In the genomic region with DNA sequence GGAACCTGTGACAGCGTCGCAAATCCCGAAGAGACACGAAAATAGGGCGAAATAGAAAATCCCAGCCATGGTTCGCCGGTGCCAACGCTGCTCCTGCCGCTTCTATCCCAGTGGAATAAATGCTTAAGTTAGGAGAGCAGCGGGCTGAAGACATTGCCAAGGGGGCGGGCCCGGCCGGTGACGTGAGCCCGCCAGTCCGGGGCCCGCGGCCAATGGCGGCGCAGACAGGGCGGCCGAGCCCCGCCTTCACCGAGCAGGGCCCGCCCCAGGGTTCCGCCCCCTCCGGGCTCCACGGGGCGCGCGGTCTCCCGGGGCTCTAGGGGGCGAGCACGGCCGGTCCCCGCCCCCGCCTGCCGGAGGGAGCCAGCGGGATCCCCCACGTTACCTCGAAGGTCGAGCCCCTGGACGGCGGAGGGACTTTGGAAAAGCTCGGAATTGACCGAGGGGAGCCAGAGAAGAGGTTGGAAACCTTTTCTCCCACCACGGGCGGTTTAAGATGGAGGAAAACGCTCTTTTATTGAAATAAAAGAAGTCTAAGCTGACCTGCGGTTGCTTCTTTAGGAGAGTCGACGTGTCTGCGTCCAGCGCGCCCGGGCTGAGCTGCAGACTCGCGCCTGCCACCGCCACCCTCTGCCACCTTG, we compare ENCODE assay signal across 8 cellular contexts. TPM values are rescaled to one million over a fixed set of nuclear protein-coding genes. Genes with fewer than 3 reads are reported as not detected.
DNase-seq lines count a peak whose midpoint lies in the region; ATAC-seq and TF ChIP-seq lines count a peak whose summit lies in the region.

EPHA4 (minus strand) TSS at position 125 of the 641 bp plus-strand sequence; CDS start at position 69, 56 bp downstream.

- ATAC-seq in GM21528 (IDR thresholded peaks at IDR 0.05; ENCODE audit: low FRiP score, unreplicated experiment): peak; percentile 90

- POLR2A ChIA-PET in RWPE1 (lab: Yijun Ruan, JAX; ENCODE audit: low non-redundant PET): no interaction called here

- no peak; the same call in 1 of the 2 replicates for TF ChIP-seq CTCF in RWPE1 (conservative IDR thresholded peaks at IDR 0.05; ENCODE audit: low read depth)
- peak; percentile 23 to 44 (median 42) for TF ChIP-seq CTCF in nephron (IDR thresholded peaks at IDR 0.05; ENCODE audit: unreplicated experiment in 3 of 3)

- DNase-seq in D341Med (ENCODE audit: low spot score): peak; percentile 95
- peak; percentile 93 for DNase-seq in RWPE1 (ENCODE audit: low spot score)
- peak; percentile 87 for DNase-seq in activated gamma-delta T cell treated with Interleukin-2 at 50 U/mL for 16 hours
- peak; percentile 79 for DNase-seq in fibroblast of the conjunctiva (ENCODE audit: low read depth)
- DNase-seq in stimulated activated naive CD4-positive, alpha-beta T cell treated with Interleukin-2 at 50 U/mL for 16 hours (lab: John Stamatoyannopoulos, UW): peak; percentile 76

- H3K4me1 Mint-ChIP-seq in nephron: peaks cover 31% of the 10 kb centered on the region

- H3K27me3 ChIP-seq in HUES64 (ENCODE audit: insufficient read depth, low read length): peaks cover 60% of the 10 kb centered on the region

- peak within 1 kb of the TSS; percentile 86 to 97 (median 95) for H3K27ac Mint-ChIP-seq in nephron

- peaks cover 7% of the 10 kb centered on the region for H3K36me3 Mint-ChIP-seq in nephron (ENCODE audit: low read depth)

- CTCF ChIA-PET in RWPE1 (lab: Yijun Ruan, JAX): interaction anchor here (0.7 to 1.6 kb wide), 4 partner anchors 443 to 1324 kb away, joined by 3 read pairs; no protein-coding TSS in a partner anchor

- H3K9me3 Mint-ChIP-seq in nephron: no peaks in the 10 kb centered on the region

- peaks cover 8% of the 10 kb centered on the region; the same call in 1 of the 2 replicates for H3K36me3 ChIP-seq in HUES64 (ENCODE audit: insufficient read depth, low read length)

- under 1% methylated on average over 59 of the region's 59 CpGs for WGBS in HUES64

- H3K27me3 Mint-ChIP-seq in nephron (ENCODE audit: low read depth): peaks cover 16% of the 10 kb centered on the region

- H3K4me3 ChIP-seq in HUES64 (ENCODE audit: low read length): peak within 1 kb of the TSS; percentile 84

- H3K27ac ChIP-seq in HUES64 (ENCODE audit: low read depth, low read length) (no peak within 1 kb of the TSS), RWPE1 (peak within 1 kb of the TSS; percentile 61)

- peaks cover 36% of the 10 kb centered on the region for H3K4me1 ChIP-seq in HUES64 (ENCODE audit: insufficient read depth, low read length)

- peak within 1 kb of the TSS; percentile 94 to 96 (median 96) for H3K4me3 Mint-ChIP-seq in nephron

- no peaks in the 10 kb centered on the region for H3K9me3 ChIP-seq in HUES64 (ENCODE audit: insufficient read depth, low read depth, low read length)

- peak within 1 kb of the TSS; percentile 64 for H3K9ac ChIP-seq in HUES64 (ENCODE audit: low read depth, low read length)

RNA-seq across cellular contexts. Expression of gene EPHA4, which starts in this region (rescaled TPM):
- 31.6 TPM for polyA plus RNA-seq in HUES64 (2013, experiment 1 of 2)
- 48.9 TPM for polyA plus RNA-seq in HUES64 (2013, experiment 2 of 2)
